ENCODE assay signal across 14 cellular contexts in the genomic region with DNA sequence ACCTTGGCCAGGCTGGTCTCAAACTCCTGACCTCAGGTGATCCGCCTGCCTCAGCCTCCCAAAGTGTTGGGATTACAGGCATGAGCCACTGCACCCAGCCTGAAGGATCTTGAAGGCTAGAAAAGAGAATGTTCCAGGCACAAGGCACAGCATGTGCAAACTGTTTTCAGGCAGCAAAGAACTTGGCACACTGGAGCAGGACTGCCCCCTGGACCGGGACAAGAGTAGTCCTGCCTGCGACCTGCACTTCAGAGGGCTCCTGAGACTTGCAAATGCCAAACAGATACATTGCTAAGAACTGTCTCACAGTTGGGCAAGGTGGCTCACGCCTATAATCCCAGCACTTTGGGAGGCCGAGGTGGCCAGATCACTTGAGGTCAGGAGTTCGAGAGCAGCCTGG. TPM values are rescaled to one million over a fixed set of nuclear protein-coding genes. Genes with fewer than 3 reads are reported as not detected.
"Had no signal": no experiment of that assay in that cellular context is flagged by ENCODE, and none has a peak within 500 bp of the region (broad histone marks: within the 10 kb centered on the region; RNA-seq: fewer than 3 reads in every experiment).

No MANE protein-coding gene starts in this region.

RNA-seq across cellular contexts. Expression of gene TULP1, which starts 3.2 kb away (rescaled TPM):
- total RNA-seq: kidney epithelial cell, left ventricle myocardium inferior, mononuclear cell, natural killer cell, osteocyte, posterior vena cava, psoas muscle, sigmoid colon, spleen, subcutaneous adipose tissue, thoracic aorta, vagina had no signal
- polyA plus RNA-seq: neural cell, sigmoid colon, small intestine had no signal

RNA-seq across cellular contexts. Expression of gene TEAD3, which starts 19.1 kb away (rescaled TPM):
- total RNA-seq: mononuclear cell had no signal
